ENCODE assay signal across 1 cellular context in genomic region chr12:80053048-80053790, GRCh38.
TF ChIP-seq lines count a peak whose summit lies in the region.

No MANE protein-coding gene starts in this region.

TF ChIP-seq in HepG2, 621 proteins besides CTCF, POLR2A, EP300 and RAD21 (continued from another document):
- no peak for TF ChIP-seq UBTF (CRISPR knock-in tag; IDR thresholded peaks at IDR 0.05)
- TF ChIP-seq AGO2 (optimal IDR thresholded peaks at IDR 0.05; ENCODE audit: low read depth, low read length): no peak
- no peak for TF ChIP-seq CC2D1A (CRISPR knock-in tag; IDR thresholded peaks at IDR 0.05)
- no peak for TF ChIP-seq GMEB1 (CRISPR knock-in tag; IDR thresholded peaks at IDR 0.05; ENCODE audit: borderline replicate concordance)
